ENCODE assay signal across 24 cellular contexts in the genomic region with DNA sequence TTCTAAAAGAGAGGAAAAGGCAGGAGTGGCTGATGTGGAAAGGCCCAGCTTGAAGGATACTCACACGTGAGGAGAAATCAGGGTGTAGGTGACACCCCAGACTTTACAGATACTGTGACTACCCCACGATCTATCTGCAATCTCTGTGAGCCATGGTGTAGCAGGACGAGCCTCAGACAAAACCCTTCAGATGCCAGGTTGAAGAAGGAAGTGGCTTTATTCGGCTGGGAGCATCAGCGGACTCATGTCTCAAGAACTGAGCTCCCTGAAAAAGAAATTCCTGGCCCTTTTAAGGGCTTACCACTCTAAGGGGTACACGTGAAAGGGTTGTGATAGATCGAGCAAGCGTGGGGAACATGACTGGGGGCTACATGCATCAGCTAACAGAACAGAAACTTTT. TPM values are rescaled to one million over a fixed set of nuclear protein-coding genes. Genes with fewer than 3 reads are reported as not detected.
DNase-seq lines count a peak whose midpoint lies in the region; ATAC-seq, FAIRE-seq and TF ChIP-seq lines count a peak whose summit lies in the region.
"Had no signal": no experiment of that assay in that cellular context is flagged by ENCODE, and none has a peak within 500 bp of the region (broad histone marks: within the 10 kb centered on the region; RNA-seq: fewer than 3 reads in every experiment).

No MANE protein-coding gene starts in this region.

- H3K4me1 ChIP-seq in HepG2 (ENCODE audit: insufficient read depth, low read length) = peaks cover 26% of the 10 kb centered on the region
- peaks cover 0 to 21% (median under 1%) of the 10 kb centered on the region in 4 donors for H3K4me1 ChIP-seq in right lobe of liver
- H3K4me1 ChIP-seq in parathyroid adenoma = peaks cover 28% of the 10 kb centered on the region
- H3K4me1 ChIP-seq: BE2C had no signal

- TF ChIP-seq EP300 in HepG2 (IDR thresholded peaks at IDR 0.05; ENCODE audit: low read depth in 2 of 2, low read length in 2 of 2) = no peak
- no peak for TF ChIP-seq EP300 in HepG2 (CRISPR knock-in tag; IDR thresholded peaks at IDR 0.05; ENCODE audit: borderline replicate concordance)

- H3K79me2 ChIP-seq in HepG2 (ENCODE audit: insufficient read depth, low read length) = no peaks in the 10 kb centered on the region
- H3K79me2 ChIP-seq in parathyroid adenoma = peaks cover 18% of the 10 kb centered on the region

- no peak for ATAC-seq in HepG2
- ATAC-seq in right lobe of liver = no peak
- no peak for ATAC-seq in activated CD8-positive, alpha-beta T cell treated with anti-CD3 and anti-CD28 coated beads, Interleukin-2, amount 10 ng/mL, durations not matched to agents 7 days and 5 days
- ATAC-seq: GM12878 had no signal

- H3K27me3 Mint-ChIP-seq in endothelial cell (ENCODE audit: unreplicated experiment) = peaks cover 19% of the 10 kb centered on the region
- peaks cover 38% of the 10 kb centered on the region for H3K27me3 Mint-ChIP-seq in activated CD8-positive, alpha-beta T cell treated with anti-CD3 and anti-CD28 coated beads, Interleukin-2, amount 10 ng/mL, durations not matched to agents 7 days and 5 days (ENCODE audit: low read depth)

- H3K27me3 ChIP-seq in HepG2 (ENCODE audit: control insufficient read depth in 1 of 2, insufficient read depth in 2 of 2, low read length in 2 of 2) (no peaks in the 10 kb centered on the region), right lobe of liver (no peaks in the 10 kb centered on the region), parathyroid adenoma (ENCODE audit: control insufficient read depth, insufficient read depth, low read length) (no peaks in the 10 kb centered on the region)

- no peak overlapping the region for H3K27ac Mint-ChIP-seq in endothelial cell (ENCODE audit: unreplicated experiment)
- H3K27ac Mint-ChIP-seq in activated CD8-positive, alpha-beta T cell treated with anti-CD3 and anti-CD28 coated beads, Interleukin-2, amount 10 ng/mL, durations not matched to agents 7 days and 5 days = no peak overlapping the region
- H3K27ac Mint-ChIP-seq: CD8-positive, alpha-beta memory T cell had no signal

- peaks cover 16% of the 10 kb centered on the region for H3K4me1 Mint-ChIP-seq in endothelial cell (ENCODE audit: unreplicated experiment)
- H3K4me1 Mint-ChIP-seq in activated CD8-positive, alpha-beta T cell treated with anti-CD3 and anti-CD28 coated beads, Interleukin-2, amount 10 ng/mL, durations not matched to agents 7 days and 5 days (ENCODE audit: low read depth) = peaks cover 25% of the 10 kb centered on the region

- H3K27ac ChIP-seq in HepG2 (ENCODE audit: extremely low read length, insufficient read depth, low read length) = no peak overlapping the region
- H3K27ac ChIP-seq in right lobe of liver = no peak overlapping the region
- H3K27ac ChIP-seq in parathyroid adenoma = peak overlapping the region; percentile 45
- H3K27ac ChIP-seq: GM23248 had no signal

- H4K20me1 ChIP-seq in HepG2 (ENCODE audit: insufficient read depth, low read length) = no peaks in the 10 kb centered on the region

- H3K9me3 ChIP-seq in HepG2 (ENCODE audit: low read length) (no peaks in the 10 kb centered on the region), right lobe of liver (no peaks in the 10 kb centered on the region), parathyroid adenoma (ENCODE audit: control insufficient read depth, low read length) (no peaks in the 10 kb centered on the region)
- H3K9me3 ChIP-seq: BE2C had no signal

- TF ChIP-seq RAD21 in HepG2 (CRISPR knock-in tag; IDR thresholded peaks at IDR 0.05) = no peak

- H2AFZ ChIP-seq in HepG2 (ENCODE audit: low read length) (no peak overlapping the region), parathyroid adenoma (peak overlapping the region; percentile 75)
- H2AFZ ChIP-seq: GM23248 had no signal

- BruUV-seq in HepG2 (replicated peaks; lab: Mats Ljungman, UMichigan) = no TSS peak

- CTCF ChIA-PET in HepG2 (lab: Yijun Ruan, JAX; ENCODE audit: low intra/inter-chr PET ratio, low total read pairs) = no interaction called here
- CTCF ChIA-PET in activated CD8-positive, alpha-beta T cell treated with anti-CD3 and anti-CD28 coated beads, Interleukin-2, amount 10 ng/mL, durations not matched to agents 7 days and 5 days (lab: Charles Lee) = no interaction called here

- H3K4me3 ChIP-seq in HepG2 (replicated peaks in 1 of 3; ENCODE audit: insufficient read depth in 1 of 3, low read depth in 2 of 3, low read length in 3 of 3) (no peak overlapping the region), right lobe of liver (no peak overlapping the region), parathyroid adenoma (ENCODE audit: low read depth, low read length) (no peak overlapping the region)
- H3K4me3 ChIP-seq: GM12878, GM23248 had no signal

- H3K36me3 ChIP-seq in HepG2 (replicated peaks in 1 of 2; ENCODE audit: control insufficient read depth in 1 of 2, insufficient read depth in 2 of 2, low read length in 2 of 2) = no peaks in the 10 kb centered on the region
- no peaks in the 10 kb centered on the region for H3K36me3 ChIP-seq in right lobe of liver
- no peaks in the 10 kb centered on the region for H3K36me3 ChIP-seq in parathyroid adenoma (ENCODE audit: control insufficient read depth, insufficient read depth, low read length)
- H3K36me3 ChIP-seq: BE2C had no signal

- peaks cover 12% of the 10 kb centered on the region for H3K36me3 Mint-ChIP-seq in endothelial cell (ENCODE audit: low read depth, unreplicated experiment)
- H3K36me3 Mint-ChIP-seq in activated CD8-positive, alpha-beta T cell treated with anti-CD3 and anti-CD28 coated beads, Interleukin-2, amount 10 ng/mL, durations not matched to agents 7 days and 5 days (ENCODE audit: low read depth) = peaks cover 1% of the 10 kb centered on the region
- H3K36me3 Mint-ChIP-seq: CD4-positive, CD25-positive, alpha-beta regulatory T cell had no signal

- TF ChIP-seq CTCF in HepG2 (CRISPR knock-in tag; IDR thresholded peaks at IDR 0.05) = no peak
- TF ChIP-seq CTCF in right lobe of liver (IDR thresholded peaks at IDR 0.05) = no peak
- TF ChIP-seq CTCF in endothelial cell (IDR thresholded peaks at IDR 0.05; ENCODE audit: unreplicated experiment) = no peak
- TF ChIP-seq CTCF in parathyroid adenoma (IDR thresholded peaks at IDR 0.05) = no peak

- in situ Hi-C loops in HepG2 (cut with HindIII; ENCODE audit: extremely low pct_ligation_motif_present, low pct_unique_long_range_greater_than_20kb) = no loop called here

- intact Hi-C loops in HepG2 (cut with micrococcal nuclease; ENCODE audit: unreplicated experiment) (no loop called here), right lobe of liver (cut with DNase I) (no loop called here)

- peak overlapping the region; percentile 66 for H3K4me3 Mint-ChIP-seq in endothelial cell (ENCODE audit: unreplicated experiment)
- H3K4me3 Mint-ChIP-seq in activated CD8-positive, alpha-beta T cell treated with anti-CD3 and anti-CD28 coated beads, Interleukin-2, amount 10 ng/mL, durations not matched to agents 7 days and 5 days = no peak overlapping the region
- H3K4me3 Mint-ChIP-seq: CD4-positive, CD25-positive, alpha-beta regulatory T cell; CD8-positive, alpha-beta memory T cell had no signal

- POLR2A ChIA-PET in HepG2 (lab: Yijun Ruan, JAX) = no interaction called here
- POLR2A ChIA-PET in activated CD8-positive, alpha-beta T cell treated with anti-CD3 and anti-CD28 coated beads, Interleukin-2, amount 10 ng/mL, durations not matched to agents 7 days and 5 days (lab: Charles Lee) = no interaction called here

- TF ChIP-seq POLR2A in HepG2 (IDR thresholded peaks at IDR 0.05; ENCODE audit: insufficient read depth in 1 of 2, low read depth in 2 of 2, low read length in 2 of 2) = no peak
- no peak for TF ChIP-seq POLR2A in right lobe of liver (IDR thresholded peaks at IDR 0.05)

- 85% methylated on average over 8 of the region's 8 CpGs for WGBS in HepG2 (ENCODE audit: low lambda C conversion rate)
- WGBS in right lobe of liver (ENCODE audit: insufficient coverage, low coverage, low lambda C conversion rate, missing lambda C conversion rate) = 85% methylated on average over 7 of the region's 8 CpGs

- no peak for FAIRE-seq in HepG2 (lab: Jason Lieb, UNC)
- FAIRE-seq: GM19239, H54 had no signal

- no peak overlapping the region for H3K9ac ChIP-seq in HepG2 (ENCODE audit: insufficient read depth, low read depth, low read length)
- no peak overlapping the region for H3K9ac ChIP-seq in parathyroid adenoma
- H3K9ac ChIP-seq: GM23248 had no signal

- H3K9me3 Mint-ChIP-seq in endothelial cell (ENCODE audit: unreplicated experiment) = no peaks in the 10 kb centered on the region
- no peaks in the 10 kb centered on the region for H3K9me3 Mint-ChIP-seq in activated CD8-positive, alpha-beta T cell treated with anti-CD3 and anti-CD28 coated beads, Interleukin-2, amount 10 ng/mL, durations not matched to agents 7 days and 5 days (ENCODE audit: insufficient read depth)
- H3K9me3 Mint-ChIP-seq: CD8-positive, alpha-beta memory T cell had no signal

- H3K4me2 ChIP-seq in HepG2 (ENCODE audit: low read depth, low read length) = no peak overlapping the region
- no peak overlapping the region for H3K4me2 ChIP-seq in parathyroid adenoma (ENCODE audit: low read length)

- DNase-seq in HepG2 (ENCODE audit: low spot score) (no peak), right lobe of liver (no peak), endothelial cell (ENCODE audit: low spot score) (no peak), cerebellum (ENCODE audit: low spot score) (no peak), inferior parietal cortex (ENCODE audit: extremely low spot score) (no peak)
- no peak for DNase-seq in activated CD8-positive, alpha-beta T cell treated with anti-CD3 and anti-CD28 coated beads, Interleukin-2, amount 10 ng/mL, durations not matched to agents 7 days and 5 days
- DNase-seq: ACHN; BE2C; C1 segment of cervical spinal cord; CD4-positive, CD25-positive, alpha-beta regulatory T cell; CD8-positive, alpha-beta memory T cell; COR-L47; DMS 273 treated with DMSO at 0.1 percent for 48 hours; DMS53; DND-41; EL; GM23248; HCEC 1CT had no signal

RNA-seq across cellular contexts. Expression of gene SLC6A4, which starts 4.7 kb away (rescaled TPM):
- total RNA-seq in HepG2 (2016; rRNA removed; fragmentation: Illumina TruSeq; extraction: Trizol) (5.6 and 7.6 TPM in 2 replicates), right lobe of liver (not detected), endothelial cell (ENCODE audit: unreplicated experiment) (1.0 TPM), cerebellum (9.4 TPM)
- total RNA-seq in HepG2 (2016; cell fraction: cytosol; rRNA removed; fragmentation: Illumina TruSeq; extraction: Trizol; ENCODE audit: low read depth) = 1.9 and 2.0 TPM in 2 replicates
- 5.7 and 7.3 TPM in 2 replicates for total RNA-seq in HepG2 (2016; cell fraction: insoluble cytoplasmic fraction; rRNA removed; fragmentation: Illumina TruSeq; extraction: Trizol)
- 4.1 and 5.6 TPM in 2 replicates for total RNA-seq in HepG2 (2016; cell fraction: membrane; rRNA removed; fragmentation: Illumina TruSeq; extraction: Trizol)
- 6.7 and 7.0 TPM in 2 replicates for total RNA-seq in HepG2 (2016; cell fraction: nucleus; rRNA removed; fragmentation: Illumina TruSeq; extraction: Trizol)
- 20.3 and 21.9 TPM in 2 replicates for polyA plus RNA-seq in HepG2 (2011; rRNA removed)
- polyA plus RNA-seq in HepG2 (2011; cell fraction: cytosol; rRNA removed) = 15.7 and 20.0 TPM in 2 replicates
- polyA plus RNA-seq in HepG2 (2011; cell fraction: nucleus; rRNA removed) = 8.1 and 11.6 TPM in 2 replicates
- 15.5 and 28.1 TPM in 2 replicates for polyA plus RNA-seq in HepG2 (2012)
- polyA plus RNA-seq in HepG2 (2016; cell fraction: cytosol; fragmentation: Illumina TruSeq; extraction: Trizol; ENCODE audit: low read depth) = 1.6 and 2.3 TPM in 2 replicates
- 5.2 and 5.3 TPM in 2 replicates for polyA plus RNA-seq in HepG2 (2016; cell fraction: insoluble cytoplasmic fraction; fragmentation: Illumina TruSeq; extraction: Trizol; ENCODE audit: low read depth)
- 3.7 and 4.6 TPM in 2 replicates for polyA plus RNA-seq in HepG2 (2016; cell fraction: membrane; fragmentation: Illumina TruSeq; extraction: Trizol; ENCODE audit: low read depth)
- polyA plus RNA-seq in HepG2 (2016; cell fraction: nucleus; fragmentation: Illumina TruSeq; extraction: Trizol; ENCODE audit: insufficient read depth, low read depth) = 9.8 and 10.4 TPM in 2 replicates
- 24.8 TPM in 1 of 2 replicates, not detected in the other for polyA minus RNA-seq in HepG2 (2011; rRNA and poly(A)+ RNA removed; ENCODE audit: low replicate concordance)
- 7.6 and 9.2 TPM in 2 replicates for polyA minus RNA-seq in HepG2 (2011; cell fraction: cytosol; rRNA and poly(A)+ RNA removed)
- 9.4 and 13.8 TPM in 2 replicates for polyA minus RNA-seq in HepG2 (2011; cell fraction: nucleus; rRNA and poly(A)+ RNA removed)
- total RNA-seq in activated CD8-positive, alpha-beta T cell treated with anti-CD3 and anti-CD28 coated beads, Interleukin-2, amount 10 ng/mL, durations not matched to agents 7 days and 5 days = under 1 TPM in 1 of 2 experiments, not detected in 1; 0.10 TPM
- total RNA-seq: CD8-positive, alpha-beta memory T cell; G401; GM23248; HT-29 had no signal

RNA-seq across cellular contexts. Expression of gene BLMH, which starts 51.6 kb away (rescaled TPM):
- 41.0 and 61.9 TPM in 2 replicates for total RNA-seq in HepG2 (2016; rRNA removed; fragmentation: Illumina TruSeq; extraction: Trizol)
- 11.6 and 15.2 TPM in 2 replicates for total RNA-seq in HepG2 (2016; cell fraction: cytosol; rRNA removed; fragmentation: Illumina TruSeq; extraction: Trizol; ENCODE audit: low read depth)
- 41.0 and 58.6 TPM in 2 replicates for total RNA-seq in HepG2 (2016; cell fraction: insoluble cytoplasmic fraction; rRNA removed; fragmentation: Illumina TruSeq; extraction: Trizol)
- total RNA-seq in HepG2 (2016; cell fraction: membrane; rRNA removed; fragmentation: Illumina TruSeq; extraction: Trizol) = 27.0 and 32.2 TPM in 2 replicates
- total RNA-seq in HepG2 (2016; cell fraction: nucleus; rRNA removed; fragmentation: Illumina TruSeq; extraction: Trizol) = 37.1 and 40.0 TPM in 2 replicates
- 11.1 and 12.1 TPM in 2 replicates for polyA plus RNA-seq in HepG2 (2011; rRNA removed)
- polyA plus RNA-seq in HepG2 (2011; cell fraction: cytosol; rRNA removed) = 7.4 and 13.0 TPM in 2 replicates
- polyA plus RNA-seq in HepG2 (2011; cell fraction: nucleus; rRNA removed) = 8.6 and 15.4 TPM in 2 replicates
- polyA plus RNA-seq in HepG2 (2012) = 39.0 and 45.5 TPM in 2 replicates
- 11.6 and 12.0 TPM in 2 replicates for polyA plus RNA-seq in HepG2 (2016; cell fraction: cytosol; fragmentation: Illumina TruSeq; extraction: Trizol; ENCODE audit: low read depth)
- polyA plus RNA-seq in HepG2 (2016; cell fraction: insoluble cytoplasmic fraction; fragmentation: Illumina TruSeq; extraction: Trizol; ENCODE audit: low read depth) = 67.2 and 75.3 TPM in 2 replicates
- polyA plus RNA-seq in HepG2 (2016; cell fraction: membrane; fragmentation: Illumina TruSeq; extraction: Trizol; ENCODE audit: low read depth) = 24.9 and 27.5 TPM in 2 replicates
- 42.4 and 44.9 TPM in 2 replicates for polyA plus RNA-seq in HepG2 (2016; cell fraction: nucleus; fragmentation: Illumina TruSeq; extraction: Trizol; ENCODE audit: insufficient read depth, low read depth)
- polyA minus RNA-seq in HepG2 (2011; rRNA and poly(A)+ RNA removed; ENCODE audit: low replicate concordance) = 12.9 and 13.5 TPM in 2 replicates
- 11.8 and 13.3 TPM in 2 replicates for polyA minus RNA-seq in HepG2 (2011; cell fraction: cytosol; rRNA and poly(A)+ RNA removed)
- polyA minus RNA-seq in HepG2 (2011; cell fraction: nucleus; rRNA and poly(A)+ RNA removed) = 25.8 and 30.0 TPM in 2 replicates
- 1 to 10 TPM; 7.0 to 9.2 (median 7.3) TPM for total RNA-seq in right lobe of liver
- 150 TPM for total RNA-seq in endothelial cell (ENCODE audit: unreplicated experiment)
- 27.6 TPM for total RNA-seq in cerebellum
- total RNA-seq in activated CD8-positive, alpha-beta T cell treated with anti-CD3 and anti-CD28 coated beads, Interleukin-2, amount 10 ng/mL, durations not matched to agents 7 days and 5 days = 10 to 100 TPM; 57.9 to 61.1 TPM
